ENCODE assay signal across 1 cellular context in the genomic region with DNA sequence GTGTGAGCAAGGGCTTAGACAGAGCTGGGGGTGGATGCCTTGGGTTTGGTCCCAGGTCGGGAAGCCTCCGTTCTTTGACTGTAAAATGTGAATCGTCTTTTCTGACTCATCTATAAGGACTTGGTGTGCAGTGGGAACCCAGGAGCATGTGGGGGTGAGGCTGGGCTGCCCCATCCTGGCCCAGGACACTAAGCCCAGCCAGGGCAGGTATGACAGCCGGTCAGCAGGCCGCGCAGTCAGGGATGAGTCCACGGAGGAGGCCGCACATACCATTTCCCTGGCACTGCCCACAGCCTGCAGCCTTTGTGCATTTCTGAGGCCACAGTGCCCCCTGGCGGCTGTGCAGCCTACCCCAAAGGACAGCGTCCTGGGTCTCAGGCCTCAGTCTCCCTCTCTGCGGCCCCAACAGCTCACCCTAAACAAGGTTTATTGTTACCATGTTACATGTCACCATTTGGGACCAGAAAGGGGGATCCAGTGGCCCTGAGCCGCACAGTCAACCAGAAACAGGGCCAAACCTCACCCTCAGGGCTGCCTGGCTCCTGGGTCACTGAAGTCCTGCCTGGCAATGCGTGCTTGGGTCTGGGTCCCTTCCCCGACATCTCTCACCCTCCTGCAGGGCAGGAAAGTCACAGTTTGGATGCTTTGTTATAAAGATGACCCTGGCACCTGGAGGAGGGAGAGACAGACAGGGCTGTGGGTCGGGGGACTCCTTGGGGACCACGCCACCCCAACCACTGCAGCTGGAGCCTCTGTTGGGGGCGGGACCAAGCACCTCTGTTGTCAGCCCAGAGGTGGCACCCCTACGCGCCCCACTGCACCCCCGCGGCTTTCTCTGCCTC.
TF ChIP-seq lines count a peak whose summit lies in the region.

No MANE protein-coding gene starts in this region.

TF ChIP-seq in HepG2, 621 proteins besides CTCF, POLR2A, EP300 and RAD21 (continued from another document and continues in another):
- TF ChIP-seq, protein P1, sequence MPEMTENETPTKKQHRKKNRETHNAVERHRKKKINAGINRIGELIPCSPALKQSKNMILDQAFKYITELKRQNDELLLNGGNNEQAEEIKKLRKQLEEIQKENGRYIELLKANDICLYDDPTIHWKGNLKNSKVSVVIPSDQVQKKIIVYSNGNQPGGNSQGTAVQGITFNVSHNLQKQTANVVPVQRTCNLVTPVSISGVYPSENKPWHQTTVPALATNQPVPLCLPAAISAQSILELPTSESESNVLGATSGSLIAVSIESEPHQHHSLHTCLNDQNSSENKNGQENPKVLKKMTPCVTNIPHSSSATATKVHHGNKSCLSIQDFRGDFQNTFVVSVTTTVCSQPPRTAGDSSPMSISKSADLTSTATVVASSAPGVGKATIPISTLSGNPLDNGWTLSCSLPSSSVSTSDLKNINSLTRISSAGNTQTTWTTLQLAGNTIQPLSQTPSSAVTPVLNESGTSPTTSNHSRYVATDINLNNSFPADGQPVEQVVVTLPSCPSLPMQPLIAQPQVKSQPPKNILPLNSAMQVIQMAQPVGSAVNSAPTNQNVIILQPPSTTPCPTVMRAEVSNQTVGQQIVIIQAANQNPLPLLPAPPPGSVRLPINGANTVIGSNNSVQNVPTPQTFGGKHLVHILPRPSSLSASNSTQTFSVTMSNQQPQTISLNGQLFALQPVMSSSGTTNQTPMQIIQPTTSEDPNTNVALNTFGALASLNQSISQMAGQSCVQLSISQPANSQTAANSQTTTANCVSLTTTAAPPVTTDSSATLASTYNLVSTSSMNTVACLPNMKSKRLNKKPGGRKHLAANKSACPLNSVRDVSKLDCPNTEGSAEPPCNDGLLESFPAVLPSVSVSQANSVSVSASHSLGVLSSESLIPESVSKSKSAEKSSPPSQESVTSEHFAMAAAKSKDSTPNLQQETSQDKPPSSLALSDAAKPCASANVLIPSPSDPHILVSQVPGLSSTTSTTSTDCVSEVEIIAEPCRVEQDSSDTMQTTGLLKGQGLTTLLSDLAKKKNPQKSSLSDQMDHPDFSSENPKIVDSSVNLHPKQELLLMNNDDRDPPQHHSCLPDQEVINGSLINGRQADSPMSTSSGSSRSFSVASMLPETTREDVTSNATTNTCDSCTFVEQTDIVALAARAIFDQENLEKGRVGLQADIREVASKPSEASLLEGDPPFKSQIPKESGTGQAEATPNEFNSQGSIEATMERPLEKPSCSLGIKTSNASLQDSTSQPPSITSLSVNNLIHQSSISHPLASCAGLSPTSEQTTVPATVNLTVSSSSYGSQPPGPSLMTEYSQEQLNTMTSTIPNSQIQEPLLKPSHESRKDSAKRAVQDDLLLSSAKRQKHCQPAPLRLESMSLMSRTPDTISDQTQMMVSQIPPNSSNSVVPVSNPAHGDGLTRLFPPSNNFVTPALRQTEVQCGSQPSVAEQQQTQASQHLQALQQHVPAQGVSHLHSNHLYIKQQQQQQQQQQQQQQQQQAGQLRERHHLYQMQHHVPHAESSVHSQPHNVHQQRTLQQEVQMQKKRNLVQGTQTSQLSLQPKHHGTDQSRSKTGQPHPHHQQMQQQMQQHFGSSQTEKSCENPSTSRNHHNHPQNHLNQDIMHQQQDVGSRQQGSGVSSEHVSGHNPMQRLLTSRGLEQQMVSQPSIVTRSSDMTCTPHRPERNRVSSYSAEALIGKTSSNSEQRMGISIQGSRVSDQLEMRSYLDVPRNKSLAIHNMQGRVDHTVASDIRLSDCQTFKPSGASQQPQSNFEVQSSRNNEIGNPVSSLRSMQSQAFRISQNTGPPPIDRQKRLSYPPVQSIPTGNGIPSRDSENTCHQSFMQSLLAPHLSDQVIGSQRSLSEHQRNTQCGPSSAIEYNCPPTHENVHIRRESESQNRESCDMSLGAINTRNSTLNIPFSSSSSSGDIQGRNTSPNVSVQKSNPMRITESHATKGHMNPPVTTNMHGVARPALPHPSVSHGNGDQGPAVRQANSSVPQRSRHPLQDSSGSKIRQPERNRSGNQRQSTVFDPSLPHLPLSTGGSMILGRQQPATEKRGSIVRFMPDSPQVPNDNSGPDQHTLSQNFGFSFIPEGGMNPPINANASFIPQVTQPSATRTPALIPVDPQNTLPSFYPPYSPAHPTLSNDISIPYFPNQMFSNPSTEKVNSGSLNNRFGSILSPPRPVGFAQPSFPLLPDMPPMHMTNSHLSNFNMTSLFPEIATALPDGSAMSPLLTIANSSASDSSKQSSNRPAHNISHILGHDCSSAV (CRISPR knock-in tag; IDR thresholded peaks at IDR 0.05; ENCODE audit: borderline replicate concordance) = no peak
- TF ChIP-seq, protein P2, sequence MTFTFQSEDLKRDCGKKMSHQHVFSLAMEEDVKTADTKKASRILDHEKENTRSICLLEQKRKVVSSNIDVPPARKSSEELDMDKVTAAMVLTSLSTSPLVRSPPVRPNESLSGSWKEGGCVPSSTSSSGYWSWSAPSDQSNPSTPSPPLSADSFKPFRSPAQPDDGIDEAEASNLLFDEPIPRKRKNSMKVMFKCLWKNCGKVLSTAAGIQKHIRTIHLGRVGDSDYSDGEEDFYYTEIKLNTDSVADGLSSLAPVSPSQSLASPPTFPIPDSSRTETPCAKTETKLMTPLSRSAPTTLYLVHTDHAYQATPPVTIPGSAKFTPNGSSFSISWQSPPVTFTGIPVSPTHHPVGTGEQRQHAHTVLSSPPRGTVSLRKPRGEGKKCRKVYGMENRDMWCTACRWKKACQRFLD (CRISPR knock-in tag; IDR thresholded peaks at IDR 0.05; ENCODE audit: borderline replicate concordance) = no peak
- no peak for TF ChIP-seq ZNF282 (IDR thresholded peaks at IDR 0.05; ENCODE audit: partially characterized antibody)
- peak; percentile 27; the same call in 1 of the 2 replicates for TF ChIP-seq GABPB1 (CRISPR knock-in tag; IDR thresholded peaks at IDR 0.05)
- no peak for TF ChIP-seq ZMAT5 (CRISPR knock-in tag; IDR thresholded peaks at IDR 0.05; ENCODE audit: borderline replicate concordance, low read depth)
- TF ChIP-seq JARID2 (CRISPR knock-in tag; IDR thresholded peaks at IDR 0.05; ENCODE audit: insufficient replicate concordance) = no peak
- TF ChIP-seq ZNF616 (CRISPR knock-in tag; IDR thresholded peaks at IDR 0.05; ENCODE audit: low read depth) = no peak
- TF ChIP-seq ZNF318 (CRISPR knock-in tag; IDR thresholded peaks at IDR 0.05) = peak; percentile 81; the same call in 1 of the 2 replicates
- TF ChIP-seq ZNF331 (CRISPR knock-in tag; IDR thresholded peaks at IDR 0.05) = no peak
- no peak for TF ChIP-seq MXD4 (CRISPR knock-in tag; IDR thresholded peaks at IDR 0.05)
- peak; percentile 50 for TF ChIP-seq ZNF572 (CRISPR knock-in tag; IDR thresholded peaks at IDR 0.05)
- TF ChIP-seq PAF1 (CRISPR knock-in tag; IDR thresholded peaks at IDR 0.05) = no peak
- 0 out of 2 replicates have a peak, but pooled peaks have one; percentile 49 for TF ChIP-seq NR2C2 (CRISPR knock-in tag; IDR thresholded peaks at IDR 0.05; ENCODE audit: borderline replicate concordance)
- TF ChIP-seq ISL2 (CRISPR knock-in tag; IDR thresholded peaks at IDR 0.05) = no peak
- TF ChIP-seq SIX4 (CRISPR knock-in tag; IDR thresholded peaks at IDR 0.05) = no peak
- TF ChIP-seq ARID2 (CRISPR knock-in tag; IDR thresholded peaks at IDR 0.05; ENCODE audit: borderline replicate concordance) = no peak
- peak; percentile 46; the same call in 1 of the 2 replicates for TF ChIP-seq HDAC1 (CRISPR knock-in tag; IDR thresholded peaks at IDR 0.05)
- TF ChIP-seq KLF16 (CRISPR knock-in tag; IDR thresholded peaks at IDR 0.05) = no peak
- no peak for TF ChIP-seq KLF11 (CRISPR knock-in tag; IDR thresholded peaks at IDR 0.05)
- TF ChIP-seq EED (CRISPR knock-in tag; IDR thresholded peaks at IDR 0.05) = no peak
- no peak for TF ChIP-seq ESRRA (CRISPR knock-in tag; IDR thresholded peaks at IDR 0.05; ENCODE audit: low read depth)
- no peak for TF ChIP-seq CHCHD3 (CRISPR knock-in tag; IDR thresholded peaks at IDR 0.05)
- no peak for TF ChIP-seq HDAC6 (IDR thresholded peaks at IDR 0.05; ENCODE audit: low read depth, low read length)
- TF ChIP-seq KDM5A (IDR thresholded peaks at IDR 0.05; ENCODE audit: borderline replicate concordance, low read length) = peak; percentile 52; the same call in 1 of the 2 replicates
- TF ChIP-seq ZNF792 (CRISPR knock-in tag; IDR thresholded peaks at IDR 0.05) = no peak
- no peak for TF ChIP-seq ZNF713 (CRISPR knock-in tag; IDR thresholded peaks at IDR 0.05)
- no peak for TF ChIP-seq RNF2 (conservative IDR thresholded peaks at IDR 0.05; ENCODE audit: low read depth)
- no peak for TF ChIP-seq ZNF354B (CRISPR knock-in tag; IDR thresholded peaks at IDR 0.05)
- TF ChIP-seq ZNF326 (CRISPR knock-in tag; IDR thresholded peaks at IDR 0.05; ENCODE audit: borderline replicate concordance) = no peak
- no peak for TF ChIP-seq HOXD1 (CRISPR knock-in tag; IDR thresholded peaks at IDR 0.05)
- no peak for TF ChIP-seq REPIN1 (CRISPR knock-in tag; IDR thresholded peaks at IDR 0.05; ENCODE audit: borderline replicate concordance, low read depth)
- no peak for TF ChIP-seq FLYWCH1 (CRISPR knock-in tag; IDR thresholded peaks at IDR 0.05)
- peak; percentile 86 for TF ChIP-seq ZNF629 (CRISPR knock-in tag; conservative IDR thresholded peaks at IDR 0.05)
- TF ChIP-seq RBM39 (IDR thresholded peaks at IDR 0.05; ENCODE audit: low read depth, low read length, poor library complexity, severe bottlenecking) = no peak
- TF ChIP-seq, protein P3, sequence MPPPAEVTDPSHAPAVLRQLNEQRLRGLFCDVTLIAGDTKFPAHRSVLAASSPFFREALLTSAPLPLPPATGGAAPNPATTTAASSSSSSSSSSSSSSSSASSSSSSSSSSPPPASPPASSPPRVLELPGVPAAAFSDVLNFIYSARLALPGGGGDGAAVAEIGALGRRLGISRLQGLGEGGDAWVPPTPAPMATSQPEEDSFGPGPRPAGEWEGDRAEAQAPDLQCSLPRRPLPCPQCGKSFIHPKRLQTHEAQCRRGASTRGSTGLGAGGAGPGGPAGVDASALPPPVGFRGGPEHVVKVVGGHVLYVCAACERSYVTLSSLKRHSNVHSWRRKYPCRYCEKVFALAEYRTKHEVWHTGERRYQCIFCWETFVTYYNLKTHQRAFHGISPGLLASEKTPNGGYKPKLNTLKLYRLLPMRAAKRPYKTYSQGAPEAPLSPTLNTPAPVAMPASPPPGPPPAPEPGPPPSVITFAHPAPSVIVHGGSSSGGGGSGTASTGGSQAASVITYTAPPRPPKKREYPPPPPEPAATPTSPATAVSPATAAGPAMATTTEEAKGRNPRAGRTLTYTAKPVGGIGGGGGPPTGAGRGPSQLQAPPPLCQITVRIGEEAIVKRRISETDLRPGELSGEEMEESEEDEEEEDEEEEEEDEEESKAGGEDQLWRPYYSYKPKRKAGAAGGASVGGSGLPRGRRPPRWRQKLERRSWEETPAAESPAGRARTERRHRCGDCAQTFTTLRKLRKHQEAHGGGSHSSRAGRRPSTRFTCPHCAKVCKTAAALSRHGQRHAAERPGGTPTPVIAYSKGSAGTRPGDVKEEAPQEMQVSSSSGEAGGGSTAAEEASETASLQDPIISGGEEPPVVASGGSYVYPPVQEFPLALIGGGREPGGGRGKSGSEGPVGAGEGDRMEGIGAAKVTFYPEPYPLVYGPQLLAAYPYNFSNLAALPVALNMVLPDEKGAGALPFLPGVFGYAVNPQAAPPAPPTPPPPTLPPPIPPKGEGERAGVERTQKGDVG (CRISPR knock-in tag; IDR thresholded peaks at IDR 0.05; ENCODE audit: borderline replicate concordance) = no peak
- peak; percentile 60 for TF ChIP-seq ARNTL (CRISPR knock-in tag; IDR thresholded peaks at IDR 0.05)
- TF ChIP-seq SOX13 (IDR thresholded peaks at IDR 0.05) = no peak
- no peak for TF ChIP-seq SOX13 (CRISPR knock-in tag; conservative IDR thresholded peaks at IDR 0.05 in 1 of 2, IDR thresholded peaks at IDR 0.05 in 1 of 2)
- no peak for TF ChIP-seq ZNF17 (CRISPR knock-in tag; IDR thresholded peaks at IDR 0.05)
- peak; percentile 42; the same call in 1 of the 2 replicates for TF ChIP-seq ZFY (CRISPR knock-in tag; IDR thresholded peaks at IDR 0.05)
